Comparison of ENCODE assay signal across 19 cellular contexts in genomic region chr7:11330208-11330607, GRCh38.
DNase-seq lines count a peak whose midpoint lies in the region; ATAC-seq, FAIRE-seq and TF ChIP-seq lines count a peak whose summit lies in the region.
"Had no signal": no experiment of that assay in that cellular context is flagged by ENCODE, and none has a peak within 500 bp of the region (broad histone marks: within the 10 kb centered on the region; RNA-seq: fewer than 3 reads in every experiment).

No MANE protein-coding gene starts in this region.

- H3K14ac ChIP-seq in trophoblast cell (ENCODE audit: low read length): no peak overlapping the region

- FAIRE-seq in bronchial epithelial cell (lab: Jason Lieb, UNC): peak; percentile 32
- FAIRE-seq: GM12878, H1 had no signal

- H4K8ac ChIP-seq in trophoblast cell (ENCODE audit: low read depth, low read length): no peak overlapping the region

- 0 out of 2 replicates have a peak overlapping the region, but pooled peaks have one; percentile 43 for H2AFZ ChIP-seq in Karpas-422 (ENCODE audit: low read length)
- no peak overlapping the region for H2AFZ ChIP-seq in trophoblast cell (ENCODE audit: insufficient read depth, low read length, poor library complexity)
- H2AFZ ChIP-seq: GM23248 had no signal

- no peak for TF ChIP-seq CTCF in bronchial epithelial cell (IDR thresholded peaks at IDR 0.05; ENCODE audit: insufficient read depth, low read length, severe bottlenecking)

- H4K91ac ChIP-seq in trophoblast cell (ENCODE audit: low read depth, low read length): no peak overlapping the region

- no peak overlapping the region for H2BK5ac ChIP-seq in trophoblast cell (ENCODE audit: low read depth, low read length, poor library complexity)

- H3K36me3 ChIP-seq in Karpas-422 (ENCODE audit: insufficient read depth, low read length): peaks cover 6% of the 10 kb centered on the region; the same call in 1 of the 2 replicates
- no peaks in the 10 kb centered on the region for H3K36me3 ChIP-seq in bronchial epithelial cell (ENCODE audit: control insufficient read depth, insufficient read depth, low read length)
- H3K36me3 ChIP-seq in trophoblast cell (ENCODE audit: control insufficient read depth in 1 of 2, insufficient read depth in 2 of 2, low read length in 2 of 2): no peaks in the 10 kb centered on the region

- H3K9me3 ChIP-seq in Karpas-422 (ENCODE audit: low read length): peaks cover 4% of the 10 kb centered on the region; the same call in 1 of the 2 replicates
- H3K9me3 ChIP-seq in trophoblast cell (ENCODE audit: insufficient read depth, low read depth, low read length): no peaks in the 10 kb centered on the region

- H4K12ac ChIP-seq in trophoblast cell (ENCODE audit: low read depth, low read length): no peak overlapping the region

- H2BK120ac ChIP-seq in trophoblast cell (ENCODE audit: insufficient read depth, low read length, poor library complexity): no peak overlapping the region

- H3K79me1 ChIP-seq in trophoblast cell (ENCODE audit: low read length): peaks cover 1% of the 10 kb centered on the region

- no peaks in the 10 kb centered on the region for H4K20me1 ChIP-seq in Karpas-422 (ENCODE audit: insufficient read depth, low read depth, low read length)

- H3K4me2 ChIP-seq in Karpas-422 (ENCODE audit: low read depth, low read length, poor library complexity, severe bottlenecking): peak overlapping the region; percentile 65
- no peak overlapping the region for H3K4me2 ChIP-seq in trophoblast cell (ENCODE audit: low read length)

- H3K4me3 ChIP-seq in Karpas-422 (ENCODE audit: low read length) (peak overlapping the region; percentile 33), bronchial epithelial cell (ENCODE audit: low read depth, low read length) (no peak overlapping the region), trophoblast cell (ENCODE audit: low read depth, low read length) (no peak overlapping the region)
- H3K4me3 ChIP-seq: GM12878, GM23248 had no signal

- H2BK12ac ChIP-seq in trophoblast cell (ENCODE audit: low read length): peak overlapping the region; percentile 38

- H3K27ac ChIP-seq in Karpas-422 (ENCODE audit: low read length): peak overlapping the region; percentile 97
- H3K27ac ChIP-seq in trophoblast cell (ENCODE audit: low read depth, low read length): no peak overlapping the region
- H3K27ac ChIP-seq: GM23248 had no signal

- WGBS in trophoblast cell (ENCODE audit: extremely low coverage, insufficient coverage, insufficient read length): no CpG with 5 or more reads among the region's 3 CpGs

- no peak overlapping the region for H3K4ac ChIP-seq in trophoblast cell (ENCODE audit: low read depth, low read length)

- H3K4me1 ChIP-seq in Karpas-422 (ENCODE audit: low read length) (peaks cover 73% of the 10 kb centered on the region), trophoblast cell (ENCODE audit: control insufficient read depth in 1 of 2, insufficient read depth in 2 of 2, low read length in 2 of 2) (peaks cover 0 to 7% of the 10 kb centered on the region in 2 experiments)

- peak overlapping the region; percentile 64 for H3K9ac ChIP-seq in Karpas-422 (ENCODE audit: low read length)
- no peak overlapping the region for H3K9ac ChIP-seq in trophoblast cell (ENCODE audit: low read length)
- H3K9ac ChIP-seq: GM23248 had no signal

- H3K9me2 ChIP-seq in Karpas-422 (replicated peaks; ENCODE audit: insufficient read depth, low read length): no peaks in the 10 kb centered on the region

- no peak overlapping the region for H3K18ac ChIP-seq in trophoblast cell (ENCODE audit: low read length)

- H3K27me3 ChIP-seq in Karpas-422 (ENCODE audit: low read length) (no peaks in the 10 kb centered on the region), bronchial epithelial cell (ENCODE audit: control insufficient read depth, insufficient read depth, low read length) (no peaks in the 10 kb centered on the region), trophoblast cell (ENCODE audit: insufficient read depth, low read length) (no peaks in the 10 kb centered on the region)

- peak overlapping the region; percentile 42 for H2AK5ac ChIP-seq in trophoblast cell (ENCODE audit: low read length)

- H3K23ac ChIP-seq in trophoblast cell (ENCODE audit: low read length): peak overlapping the region; percentile 61

- DNase-seq in Karpas-422 (peak; percentile 64), bronchial epithelial cell (ENCODE audit: low read depth) (no peak), trophoblast cell (no peak), DMS 273 treated with DMSO at 0.1 percent for 48 hours (lab: John Stamatoyannopoulos, UW) (no peak), NCI-H526 treated with DMSO at 0.1 percent for 48 hours (lab: John Stamatoyannopoulos, UW) (no peak)
- DNase-seq: C1 segment of cervical spinal cord; Calu3; CD4-positive, alpha-beta memory T cell; COR-L47; DMS153; DND-41; EL; GDM1; GM23248; H7; HCEC 1CT had no signal

- no peak for ATAC-seq in HG02884 (IDR thresholded peaks at IDR 0.05; ENCODE audit: unreplicated experiment)
- ATAC-seq: GM12878 had no signal

- no peaks in the 10 kb centered on the region for H3K79me2 ChIP-seq in Karpas-422 (ENCODE audit: low read length)
- no peaks in the 10 kb centered on the region for H3K79me2 ChIP-seq in trophoblast cell (ENCODE audit: control insufficient read depth, insufficient read depth, low read length, poor library complexity)
